Comparison of ENCODE assay signal across 8 cellular contexts in genomic region chr20:47610247-47610944, GRCh38.
A peak's percentile ranks its signal among the peaks of the same experiment; 100 is the strongest.
DNase-seq lines count a peak whose midpoint lies in the region; ATAC-seq, FAIRE-seq and TF ChIP-seq lines count a peak whose summit lies in the region.

No MANE protein-coding gene starts in this region.

- DNase-seq in GM03348 (ENCODE audit: low spot score): peak; percentile 78
- DNase-seq in activated CD4-positive, CD25-positive, alpha-beta regulatory T cell treated with anti-CD3 and anti-CD28 coated beads, Interleukin-2, amount 50 U/mL, for 16 hours (ENCODE audit: low read depth, low spot score): peak; percentile 53
- DNase-seq in chondrocyte (ENCODE audit: low spot score): no peak
- peak; percentile 49 for DNase-seq in omental fat pad (ENCODE audit: low spot score)
- DNase-seq in urothelium cell line (ENCODE audit: low spot score): peak; percentile 83
- no peak for DNase-seq in NCI-H2081 (lab: John Stamatoyannopoulos, UW)

- H3K27me3 Mint-ChIP-seq in chondrocyte (ENCODE audit: low read depth): no peaks in the 10 kb centered on the region

- H3K9me3 Mint-ChIP-seq in chondrocyte (ENCODE audit: low read depth): no peaks in the 10 kb centered on the region

- peak overlapping the region; percentile 34 for H3K4me3 Mint-ChIP-seq in chondrocyte (ENCODE audit: unreplicated experiment)

- H3K4me1 Mint-ChIP-seq in chondrocyte (ENCODE audit: low read depth): peaks cover 35% of the 10 kb centered on the region

- ATAC-seq in HG03565 (IDR thresholded peaks at IDR 0.05; ENCODE audit: unreplicated experiment) (peak; percentile 54), omental fat pad (ENCODE audit: low FRiP score) (no peak), HG03521 (IDR thresholded peaks at IDR 0.05; ENCODE audit: unreplicated experiment) (no peak)

- TF ChIP-seq CTCF in chondrocyte (IDR thresholded peaks at IDR 0.05): no peak
- TF ChIP-seq CTCF in omental fat pad (IDR thresholded peaks at IDR 0.05): no peak

- no peaks in the 10 kb centered on the region for H3K36me3 Mint-ChIP-seq in chondrocyte (ENCODE audit: low read depth)

- FAIRE-seq in urothelium cell line (lab: Jason Lieb, UNC): no peak

- peak overlapping the region; percentile 92 for H3K27ac Mint-ChIP-seq in chondrocyte (ENCODE audit: unreplicated experiment)

Comparison
In these comparisons a context has a peak if more than half of its experiments do, and no peak if none do; other contexts are left out.
1. DNase-seq: peak in GM03348 (single experiment), activated CD4-positive, CD25-positive, alpha-beta regulatory T cell treated with anti-CD3 and anti-CD28 coated beads, Interleukin-2, amount 50 U/mL, for 16 hours (single experiment), omental fat pad (single experiment) and urothelium cell line (single experiment); none in chondrocyte (single experiment) and NCI-H2081 (0 of 2).